1 cellular context compared by ENCODE assay signal in genomic region chr15:34657469-34658127, GRCh38.
TF ChIP-seq lines count a peak whose summit lies in the region.

No MANE protein-coding gene starts in this region.

TF ChIP-seq in GM23338, 12 proteins besides CTCF, POLR2A, EP300 and RAD21 (continued from another document):
- TF ChIP-seq, protein P1, sequence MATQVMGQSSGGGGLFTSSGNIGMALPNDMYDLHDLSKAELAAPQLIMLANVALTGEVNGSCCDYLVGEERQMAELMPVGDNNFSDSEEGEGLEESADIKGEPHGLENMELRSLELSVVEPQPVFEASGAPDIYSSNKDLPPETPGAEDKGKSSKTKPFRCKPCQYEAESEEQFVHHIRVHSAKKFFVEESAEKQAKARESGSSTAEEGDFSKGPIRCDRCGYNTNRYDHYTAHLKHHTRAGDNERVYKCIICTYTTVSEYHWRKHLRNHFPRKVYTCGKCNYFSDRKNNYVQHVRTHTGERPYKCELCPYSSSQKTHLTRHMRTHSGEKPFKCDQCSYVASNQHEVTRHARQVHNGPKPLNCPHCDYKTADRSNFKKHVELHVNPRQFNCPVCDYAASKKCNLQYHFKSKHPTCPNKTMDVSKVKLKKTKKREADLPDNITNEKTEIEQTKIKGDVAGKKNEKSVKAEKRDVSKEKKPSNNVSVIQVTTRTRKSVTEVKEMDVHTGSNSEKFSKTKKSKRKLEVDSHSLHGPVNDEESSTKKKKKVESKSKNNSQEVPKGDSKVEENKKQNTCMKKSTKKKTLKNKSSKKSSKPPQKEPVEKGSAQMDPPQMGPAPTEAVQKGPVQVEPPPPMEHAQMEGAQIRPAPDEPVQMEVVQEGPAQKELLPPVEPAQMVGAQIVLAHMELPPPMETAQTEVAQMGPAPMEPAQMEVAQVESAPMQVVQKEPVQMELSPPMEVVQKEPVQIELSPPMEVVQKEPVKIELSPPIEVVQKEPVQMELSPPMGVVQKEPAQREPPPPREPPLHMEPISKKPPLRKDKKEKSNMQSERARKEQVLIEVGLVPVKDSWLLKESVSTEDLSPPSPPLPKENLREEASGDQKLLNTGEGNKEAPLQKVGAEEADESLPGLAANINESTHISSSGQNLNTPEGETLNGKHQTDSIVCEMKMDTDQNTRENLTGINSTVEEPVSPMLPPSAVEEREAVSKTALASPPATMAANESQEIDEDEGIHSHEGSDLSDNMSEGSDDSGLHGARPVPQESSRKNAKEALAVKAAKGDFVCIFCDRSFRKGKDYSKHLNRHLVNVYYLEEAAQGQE (IDR thresholded peaks at IDR 0.05; ENCODE audit: unreplicated experiment), result no peak
- no peak for TF ChIP-seq JUNB (IDR thresholded peaks at IDR 0.05; ENCODE audit: unreplicated experiment)
